In genomic region chr2:72625359-72625758, GRCh38 we compare ENCODE assay signal across 26 cellular contexts.
"Had no signal": no experiment of that assay in that cellular context is flagged by ENCODE, and none has a peak within 500 bp of the region (broad histone marks: within the 10 kb centered on the region; RNA-seq: fewer than 3 reads in every experiment).

No MANE protein-coding gene starts in this region.

- H3K27ac ChIP-seq: left ventricle myocardium inferior, neural progenitor cell, neutrophil, parathyroid adenoma, right atrium auricular region, right lobe of liver, testis, thyroid gland, transverse colon, upper lobe of left lung, vagina had no signal

- H3K36me3 ChIP-seq: left ventricle myocardium inferior, neural progenitor cell, neutrophil, right atrium auricular region, right lobe of liver, thyroid gland, transverse colon, upper lobe of left lung, vagina had no signal

- H3K27me3 ChIP-seq: neural progenitor cell, neutrophil, right atrium auricular region, right lobe of liver, testis, thyroid gland, transverse colon, upper lobe of left lung, vagina had no signal

- H3K4me1 ChIP-seq: parathyroid adenoma, right lobe of liver, transverse colon, upper lobe of left lung, vagina had no signal

- H3K9me3 ChIP-seq: left ventricle myocardium inferior, neutrophil, right atrium auricular region, right lobe of liver, testis, thyroid gland, transverse colon, upper lobe of left lung, vagina had no signal

- ATAC-seq: natural killer cell; right lobe of liver; stimulated activated memory B cell treated with anti-CD40 and anti-IgM and Interleukin-4, amounts not matched to agents 10 μg/mL and 1 μg/mL and 100 μg/mL, for 72 hours; stimulated activated naive CD8-positive, alpha-beta T cell treated with anti-CD3 and anti-CD28 coated beads, Interleukin-15, amount 100 ng/mL, for 72 hours had no signal

- H3K9ac ChIP-seq: neural progenitor cell, parathyroid adenoma had no signal

- H3K4me3 ChIP-seq: left ventricle myocardium inferior, lung, neural progenitor cell, right atrium auricular region, right lobe of liver, smooth muscle cell, testis, thyroid gland, transverse colon, upper lobe of left lung, vagina had no signal

- H3K4me2 ChIP-seq: neural progenitor cell, smooth muscle cell had no signal

- DNase-seq: islet precursor cell; left ventricle myocardium inferior; mesendoderm; naive B cell; natural killer cell; nephron progenitor cell; occipital lobe; right lobe of liver; stimulated activated CD4-positive, alpha-beta T cell treated with anti-CD3 and anti-CD28 coated beads, Interleukin-1b, Interleukin-23, amount 100 ng/mL, for 48 hours; stimulated activated CD4-positive, alpha-beta T cell treated with anti-CD3 and anti-CD28 coated beads, Interleukin-2, amount 100 ng/mL, for 48 hours; stimulated activated CD4-positive, alpha-beta T cell treated with anti-CD3 and anti-CD28 coated beads, Interleukin-4, amount 100 ng/mL, for 4 hours; stimulated activated CD8-positive, alpha-beta memory T cell treated with anti-CD3 and anti-CD28 coated beads, Interleukin-4, amount 100 ng/mL, for 48 hours; stimulated activated naive CD4-positive, alpha-beta T cell treated with Interleukin-2 at 50 U/mL for 16 hours; stimulated activated naive CD8-positive, alpha-beta T cell treated with anti-CD3 and anti-CD28 coated beads, Interleukin-15, amount 100 ng/mL, for 72 hours; testis; thyroid gland; transverse colon; upper lobe of left lung had no signal

- H2AFZ ChIP-seq: neural progenitor cell, parathyroid adenoma had no signal
